ENCODE assay signal across 17 cellular contexts in genomic region chr4:37588150-37588549, GRCh38.
DNase-seq lines count a peak whose midpoint lies in the region; ATAC-seq, FAIRE-seq and TF ChIP-seq lines count a peak whose summit lies in the region.
"Had no signal": no experiment of that assay in that cellular context is flagged by ENCODE, and none has a peak within 500 bp of the region (broad histone marks: within the 10 kb centered on the region; RNA-seq: fewer than 3 reads in every experiment).

No MANE protein-coding gene starts in this region.

- H3K27me3 Mint-ChIP-seq in glutamatergic neuron (ENCODE audit: unreplicated experiment) = peaks cover 2% of the 10 kb centered on the region

- TF ChIP-seq POLR2A in GM12878 (IDR thresholded peaks at IDR 0.05; ENCODE audit: low read depth, low read length) = no peak

- POLR2A ChIA-PET in GM12878 (lab: Charles Lee) = no interaction called here

- H3K36me3 ChIP-seq in GM12878 (ENCODE audit: control insufficient read depth in 2 of 2, insufficient read depth in 2 of 2, low read length in 1 of 2) = no peaks in the 10 kb centered on the region
- H3K36me3 ChIP-seq: BLaER1 treated with 17β-estradiol and CSF1 and Interleukin-3, amounts not matched to agents 10 nM and 100 nM had no signal

- no peak overlapping the region for H3K9ac ChIP-seq in GM12878 (ENCODE audit: control insufficient read depth, insufficient read depth, low read length)
- H3K9ac ChIP-seq: BLaER1 treated with 17β-estradiol and CSF1 and Interleukin-3, amounts not matched to agents 10 nM and 100 nM had no signal

- no peak for TF ChIP-seq CTCF in GM12878 (IDR thresholded peaks at IDR 0.05 in 2 of 3, conservative IDR thresholded peaks at IDR 0.05 in 1 of 3; ENCODE audit: control insufficient read depth in 2 of 3, extremely low read depth in 1 of 3, insufficient read depth in 1 of 3, low read depth in 3 of 3, low read length in 3 of 3)
- TF ChIP-seq CTCF in glutamatergic neuron (IDR thresholded peaks at IDR 0.05; ENCODE audit: partially characterized antibody, unreplicated experiment) = no peak

- BruUV-seq in GM12878 (replicated peaks; lab: Mats Ljungman, UMichigan) = no TSS peak

- no peaks in the 10 kb centered on the region for H3K27me3 ChIP-seq in GM12878 (replicated peaks in 1 of 2; ENCODE audit: control insufficient read depth in 2 of 2, insufficient read depth in 2 of 2, low read length in 1 of 2)
- H3K27me3 ChIP-seq: BLaER1 treated with 17β-estradiol and CSF1 and Interleukin-3, amounts not matched to agents 10 nM and 100 nM had no signal

- H3K9me3 Mint-ChIP-seq in glutamatergic neuron (ENCODE audit: unreplicated experiment) = peaks cover 3% of the 10 kb centered on the region
- H3K9me3 Mint-ChIP-seq: HFFc6, IgD-negative memory B cell had no signal

- no peak for FAIRE-seq in GM12878 (lab: Jason Lieb, UNC)
- FAIRE-seq: GM12891, GM19239 had no signal

- no peak overlapping the region for H2AFZ ChIP-seq in GM12878 (ENCODE audit: control insufficient read depth, low read depth, low read length)

- ATAC-seq in GM12878 = no peak
- ATAC-seq in GM21360 (IDR thresholded peaks at IDR 0.05; ENCODE audit: unreplicated experiment) = no peak

- H3K4me1 ChIP-seq in GM12878 (ENCODE audit: control insufficient read depth, insufficient read depth, low read length) = no peaks in the 10 kb centered on the region

- TF ChIP-seq RAD21 in GM12878 (IDR thresholded peaks at IDR 0.05; ENCODE audit: insufficient read depth, low read depth, low read length) = no peak

- intact Hi-C loops in GM12878 (cut with micrococcal nuclease; ENCODE audit: unreplicated experiment) = no loop called here

- SMC1A ChIA-PET in GM12878 (lab: Charles Lee; ENCODE audit: uncharacterized antibody, unreplicated experiment) = no interaction called here

- no peak overlapping the region for H3K27ac Mint-ChIP-seq in glutamatergic neuron (ENCODE audit: unreplicated experiment)
- H3K27ac Mint-ChIP-seq: CD4-positive, CD25-positive, alpha-beta regulatory T cell; HFFc6 had no signal

- no peak for TF ChIP-seq EP300 in GM12878 (IDR thresholded peaks at IDR 0.05; ENCODE audit: borderline replicate concordance in 1 of 2, control insufficient read depth in 1 of 2, low read depth in 2 of 2, low read length in 2 of 2)

- CTCF ChIA-PET in GM12878 (lab: Yijun Ruan, JAX) = interaction anchor here (1.1 kb wide), 1 partner anchor 214 kb away, joined by 3 read pairs; no protein-coding TSS in a partner anchor

- H3K27ac ChIP-seq in GM12878 (ENCODE audit: control insufficient read depth, insufficient read depth) = no peak overlapping the region
- H3K27ac ChIP-seq: BLaER1 treated with 17β-estradiol and CSF1 and Interleukin-3, amounts not matched to agents 10 nM and 100 nM had no signal

- in situ Hi-C loops in GM12878 (cut with MboI) = no loop called here

- 52% methylated on average over 9 of the region's 9 CpGs for WGBS in GM12878 (ENCODE audit: insufficient coverage, insufficient replicate concordance, low lambda C conversion rate, missing lambda C conversion rate)

- no peak overlapping the region for H3K4me3 Mint-ChIP-seq in glutamatergic neuron (ENCODE audit: unreplicated experiment)
- H3K4me3 Mint-ChIP-seq: HFFc6, IgD-negative memory B cell had no signal

- RAD21 ChIA-PET in GM12878 (lab: Charles Lee; ENCODE audit: unreplicated experiment) = no interaction called here

- H3K4me1 Mint-ChIP-seq in glutamatergic neuron (ENCODE audit: low read depth, unreplicated experiment) = peaks cover 5% of the 10 kb centered on the region
- H3K4me1 Mint-ChIP-seq: IgD-negative memory B cell had no signal

- DNase-seq in HK-2 (ENCODE audit: unreplicated experiment) (peak; percentile 61), GM12878 (ENCODE audit: low read depth, low spot score) (no peak), foreskin melanocyte (peak; percentile 25), stromal cell of bone marrow (ENCODE audit: low read depth) (peak; percentile 10), superior temporal gyrus (ENCODE audit: extremely low spot score) (no peak), NCI-H226 (no peak), glutamatergic neuron (no peak)
- DNase-seq: ACHN; CD4-positive, CD25-positive, alpha-beta regulatory T cell; DMS53; HCEC 1CT; HFFc6 had no signal

- no peaks in the 10 kb centered on the region for H3K36me3 Mint-ChIP-seq in glutamatergic neuron (ENCODE audit: unreplicated experiment)
- H3K36me3 Mint-ChIP-seq: IgD-negative memory B cell had no signal

- no peaks in the 10 kb centered on the region for H4K20me1 ChIP-seq in GM12878 (ENCODE audit: control insufficient read depth, insufficient read depth)
- H4K20me1 ChIP-seq: BLaER1 treated with 17β-estradiol and CSF1 and Interleukin-3, amounts not matched to agents 10 nM and 100 nM had no signal

- no peaks in the 10 kb centered on the region for H3K79me2 ChIP-seq in GM12878 (ENCODE audit: control insufficient read depth, insufficient read depth, low read length)

- H3K9me3 ChIP-seq in GM12878 (replicated peaks; ENCODE audit: control insufficient read depth, insufficient read depth, low read length) = no peaks in the 10 kb centered on the region
- H3K9me3 ChIP-seq: BLaER1 treated with 17β-estradiol and CSF1 and Interleukin-3, amounts not matched to agents 10 nM and 100 nM had no signal

- H3K4me2 ChIP-seq in GM12878 (ENCODE audit: control insufficient read depth, insufficient read depth) = no peak overlapping the region
- H3K4me2 ChIP-seq: BLaER1 treated with 17β-estradiol and CSF1 and Interleukin-3, amounts not matched to agents 10 nM and 100 nM had no signal

- H3K4me3 ChIP-seq in GM12878 = no peak overlapping the region
- H3K4me3 ChIP-seq: BLaER1 treated with 17β-estradiol and CSF1 and Interleukin-3, amounts not matched to agents 10 nM and 100 nM had no signal

TF ChIP-seq in GM12878, 131 proteins besides CTCF, POLR2A, EP300 and RAD21:
- TF ChIP-seq SPI1 (IDR thresholded peaks at IDR 0.05; ENCODE audit: borderline replicate concordance, insufficient read depth, low read depth, low read length) (0 out of 2 replicates have a peak, but pooled peaks have one; percentile 30), BCL11A (IDR thresholded peaks at IDR 0.05; ENCODE audit: low read depth, low read length) (no peak)

Comparison
In these comparisons a context has a peak if more than half of its experiments do, and no peak if none do; other contexts are left out.
1. DNase-seq: peak in HK-2 (single experiment), foreskin melanocyte (single experiment) and stromal cell of bone marrow (single experiment); none in GM12878 (single experiment), superior temporal gyrus (single experiment), NCI-H226 (single experiment) and glutamatergic neuron (single experiment).